ENCODE assay signal across 1 cellular context in the genomic region with DNA sequence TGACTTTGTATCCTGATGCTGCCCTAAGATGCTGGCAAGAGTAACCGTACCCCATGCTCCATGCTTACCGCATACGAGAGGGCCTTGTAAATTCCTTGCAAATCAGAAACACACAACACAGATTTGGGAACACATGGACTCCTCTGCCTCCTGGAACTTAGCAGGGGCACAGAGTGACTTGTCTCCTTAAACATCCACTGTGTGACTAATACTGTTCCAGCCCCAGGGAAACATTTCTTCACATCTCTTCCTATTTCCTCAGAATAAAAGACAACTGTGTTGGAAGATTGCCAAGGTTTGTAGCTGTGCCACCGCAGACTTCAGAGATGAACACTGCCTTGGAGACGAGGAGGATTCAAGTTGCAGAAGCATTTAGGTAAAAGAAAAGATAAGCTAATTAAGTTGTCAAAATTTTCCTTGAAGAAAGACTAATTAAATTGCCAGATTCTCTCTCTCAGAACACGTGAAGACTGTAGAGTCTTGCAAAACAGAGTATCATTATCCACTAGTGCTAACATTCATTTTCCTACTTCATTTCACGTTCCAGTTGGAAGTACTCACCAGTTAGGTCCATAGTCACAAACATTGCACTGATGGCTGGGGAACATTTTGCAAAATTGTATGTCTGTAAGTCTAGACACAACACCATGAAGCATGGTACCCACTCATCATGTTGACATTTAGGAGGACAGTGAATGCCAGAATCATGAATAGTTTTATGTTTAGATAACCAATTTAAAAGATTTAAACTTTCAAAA.
TF ChIP-seq lines count a peak whose summit lies in the region.

No MANE protein-coding gene starts in this region.

TF ChIP-seq in IMR-90, 13 proteins besides CTCF, POLR2A, EP300 and RAD21 (continued from another document):
- TF ChIP-seq CEBPB (IDR thresholded peaks at IDR 0.05; ENCODE audit: low read depth, low read length) (no peak; the same call in 1 of the 2 replicates), RCOR1 (IDR thresholded peaks at IDR 0.05; ENCODE audit: insufficient replicate concordance, low read length) (no peak), NFE2L2 (IDR thresholded peaks at IDR 0.05; ENCODE audit: low read depth, low read length) (no peak), FOS (IDR thresholded peaks at IDR 0.05; ENCODE audit: low read depth, low read length) (no peak), MAFK (IDR thresholded peaks at IDR 0.05; ENCODE audit: low read depth, low read length) (no peak), BHLHE40 (IDR thresholded peaks at IDR 0.05; ENCODE audit: low read depth, low read length) (no peak), RFX5 (IDR thresholded peaks at IDR 0.05; ENCODE audit: low read depth, low read length) (no peak)
- TF ChIP-seq, protein P1, sequence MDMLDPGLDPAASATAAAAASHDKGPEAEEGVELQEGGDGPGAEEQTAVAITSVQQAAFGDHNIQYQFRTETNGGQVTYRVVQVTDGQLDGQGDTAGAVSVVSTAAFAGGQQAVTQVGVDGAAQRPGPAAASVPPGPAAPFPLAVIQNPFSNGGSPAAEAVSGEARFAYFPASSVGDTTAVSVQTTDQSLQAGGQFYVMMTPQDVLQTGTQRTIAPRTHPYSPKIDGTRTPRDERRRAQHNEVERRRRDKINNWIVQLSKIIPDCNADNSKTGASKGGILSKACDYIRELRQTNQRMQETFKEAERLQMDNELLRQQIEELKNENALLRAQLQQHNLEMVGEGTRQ (IDR thresholded peaks at IDR 0.05; ENCODE audit: low read depth, low read length), result no peak
